In the genomic region with DNA sequence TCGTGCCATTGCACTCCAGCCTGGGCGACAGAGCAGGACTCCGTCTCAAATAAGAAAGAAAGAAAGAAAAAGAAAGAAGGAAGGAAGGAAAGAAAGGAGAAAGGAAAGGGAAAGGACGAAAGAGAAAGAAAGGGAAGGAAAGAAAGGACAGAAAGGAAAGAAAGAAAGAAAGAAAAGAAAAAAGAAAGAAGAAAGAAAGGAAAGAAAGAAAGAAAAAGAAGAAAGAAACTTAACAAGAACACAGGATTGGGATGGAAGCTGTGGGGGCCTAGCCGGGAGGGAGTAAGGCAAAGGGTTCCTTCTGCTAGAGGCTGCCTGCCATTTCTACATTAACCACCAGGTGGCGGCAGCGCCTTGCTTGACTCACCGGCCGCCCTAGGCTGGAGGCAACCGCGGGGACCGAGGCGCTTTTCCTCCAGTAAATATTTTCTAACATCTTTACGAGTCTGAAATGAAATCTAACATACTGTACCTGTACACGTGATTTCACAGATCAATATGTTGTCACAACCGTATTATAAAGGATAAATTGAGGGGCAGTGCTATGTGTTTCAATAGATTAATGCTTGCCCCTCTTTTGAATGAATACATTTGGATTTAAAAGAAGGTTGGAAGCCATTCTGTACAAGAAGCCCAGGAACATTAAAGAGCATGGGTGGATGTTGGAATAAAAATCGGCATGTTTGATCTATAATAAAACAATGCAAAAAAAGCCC, we compare ENCODE assay signal across 8 cellular contexts. TPM values are rescaled to one million over a fixed set of nuclear protein-coding genes. Genes with fewer than 3 reads are reported as not detected.
DNase-seq lines count a peak whose midpoint lies in the region; ATAC-seq and TF ChIP-seq lines count a peak whose summit lies in the region.

No MANE protein-coding gene starts in this region.

- peaks cover 0 to 13% (median 0%) of the 10 kb centered on the region in 9 donors for H3K27me3 ChIP-seq in heart left ventricle

- H3K9me3 ChIP-seq in heart left ventricle, result no peaks in the 10 kb centered on the region

- peak overlapping the region in 2 of 12 donors; percentile 3 to 9 for H3K4me3 ChIP-seq in heart left ventricle

- ATAC-seq in heart left ventricle (peak; percentile 50 to 68 (median 61)), HG03521 (IDR thresholded peaks at IDR 0.05; ENCODE audit: unreplicated experiment) (no peak)

- H3K4me1 ChIP-seq in heart left ventricle, result peaks cover 0 to 39% (median 26%) of the 10 kb centered on the region in 12 donors

- DNase-seq in NCI-H524 (lab: John Stamatoyannopoulos, UW), result peak; percentile 74 to 79
- no peak for DNase-seq in NCI-H524 treated with DMSO at 0.1 percent for 48 hours (lab: John Stamatoyannopoulos, UW)
- peak; percentile 62 to 76 for DNase-seq in NCI-H1930 (lab: John Stamatoyannopoulos, UW)
- peak; percentile 90 for DNase-seq in T-helper 9 cell
- peak; percentile 78 for DNase-seq in amniotic stem cell (lab: John Stamatoyannopoulos, UW)
- DNase-seq in heart left ventricle, result peak; percentile 86 to 93 (median 89)
- DNase-seq in renal cortical epithelial cell (ENCODE audit: low read depth), result peak; percentile 54

- H3K27ac ChIP-seq in heart left ventricle, result peak overlapping the region in 3 of 12 donors; percentile 5 to 52 (median 10)

- TF ChIP-seq POLR2A in heart left ventricle (IDR thresholded peaks at IDR 0.05), result no peak

- WGBS in heart left ventricle, 4 donors, result 10 to 14% (median 12%) methylated on average over 17 of the region's 17 CpGs

- H3K36me3 ChIP-seq in heart left ventricle, result peaks cover 0 to 35% (median 28%) of the 10 kb centered on the region in 9 donors

- intact Hi-C loops in heart left ventricle (cut with DNase I), result loop anchor here in 9 of 10 donors (1.0 to 10.0 kb wide), 14 partner anchors 56 to 204 kb away; a partner anchor contains a TSS

- TF ChIP-seq CTCF in heart left ventricle (IDR thresholded peaks at IDR 0.05), result peak; percentile 96 to 99 (median 98)

RNA-seq across cellular contexts. Expression of a gene that starts 6.1 kb away (rescaled TPM):
- total RNA-seq in heart left ventricle (1 to 10 TPM; 1.2 to 8.7 (median 2.2) TPM), renal cortical epithelial cell (0.30 TPM in 1 of 2 replicates, not detected in the other)
- under 1 TPM; 0.30 to 0.35 TPM for polyA plus RNA-seq in heart left ventricle

RNA-seq across cellular contexts. Expression of a gene that starts 49.5 kb away (rescaled TPM):
- total RNA-seq in heart left ventricle (10 to 100 TPM; 14.1 to 41.4 (median 19.4) TPM), renal cortical epithelial cell (3.5 and 18.5 TPM in 2 replicates)
- 10 to 100 TPM; 15.5 to 22.0 TPM for polyA plus RNA-seq in heart left ventricle

RNA-seq across cellular contexts. Expression of a gene that starts 59.2 kb away (rescaled TPM):
- total RNA-seq in heart left ventricle, result 10 to 100 TPM in 1 of 9 donors, 1 to 10 TPM in 5, under 1 TPM in 3; 0.39 to 28.9 (median 1.7) TPM
- under 1 TPM; 0.11 to 0.28 TPM for polyA plus RNA-seq in heart left ventricle
- 2.1 and 46.5 TPM in 2 replicates for total RNA-seq in renal cortical epithelial cell
